In genomic region chr6:28333047-28333446, GRCh38 we compare ENCODE assay signal across 16 cellular contexts. TPM values are rescaled to one million over a fixed set of nuclear protein-coding genes. Genes with fewer than 3 reads are reported as not detected.
DNase-seq lines count a peak whose midpoint lies in the region; ATAC-seq and TF ChIP-seq lines count a peak whose summit lies in the region.
"Had no signal": no experiment of that assay in that cellular context is flagged by ENCODE, and none has a peak within 500 bp of the region (broad histone marks: within the 10 kb centered on the region; RNA-seq: fewer than 3 reads in every experiment).

No MANE protein-coding gene starts in this region.

- no peak overlapping the region for H3K4me3 Mint-ChIP-seq in stimulated activated naive CD8-positive, alpha-beta T cell treated with anti-CD3 and anti-CD28 coated beads, Interleukin-15, Interleukin-2, amounts not matched to agents 100 ng/mL and 50 ng/mL, for 24 hours
- no peak overlapping the region for H3K4me3 Mint-ChIP-seq in stimulated activated naive CD8-positive, alpha-beta T cell treated with anti-CD3 and anti-CD28 coated beads, Interleukin-15, amount 100 ng/mL, for 72 hours
- H3K4me3 Mint-ChIP-seq in endothelial cell (ENCODE audit: unreplicated experiment), result peak overlapping the region; percentile 19
- no peak overlapping the region for H3K4me3 Mint-ChIP-seq in activated CD4-positive, alpha-beta memory T cell treated with anti-CD3 and anti-CD28 coated beads, Interleukin-2, amount 10 ng/mL, durations not matched to agents 7 days and 5 days
- H3K4me3 Mint-ChIP-seq: H9 had no signal

- H3K36me3 ChIP-seq in rectal smooth muscle tissue (ENCODE audit: control insufficient read depth, insufficient read depth, low read length), result no peaks in the 10 kb centered on the region
- peaks cover 0 to 14% of the 10 kb centered on the region in 2 donors for H3K36me3 ChIP-seq in psoas muscle (ENCODE audit: insufficient read depth in 1 of 2, low read depth in 1 of 2)

- peak overlapping the region; percentile 100 for H3K27ac ChIP-seq in rectal smooth muscle tissue (ENCODE audit: low read depth, low read length)
- no peak overlapping the region for H3K27ac ChIP-seq in psoas muscle
- H3K27ac ChIP-seq: BLaER1 treated with 17β-estradiol and CSF1 and Interleukin-3, amounts not matched to agents 10 nM and 100 nM had no signal

- H3K9me3 Mint-ChIP-seq in stimulated activated naive CD8-positive, alpha-beta T cell treated with anti-CD3 and anti-CD28 coated beads, Interleukin-15, Interleukin-2, amounts not matched to agents 100 ng/mL and 50 ng/mL, for 24 hours, result peaks cover 7% of the 10 kb centered on the region
- H3K9me3 Mint-ChIP-seq in stimulated activated naive CD8-positive, alpha-beta T cell treated with anti-CD3 and anti-CD28 coated beads, Interleukin-15, amount 100 ng/mL, for 72 hours, result peaks cover 10 to 15% of the 10 kb centered on the region in 2 donors
- H3K9me3 Mint-ChIP-seq in endothelial cell (ENCODE audit: unreplicated experiment), result no peaks in the 10 kb centered on the region
- peaks cover 9% of the 10 kb centered on the region for H3K9me3 Mint-ChIP-seq in activated CD4-positive, alpha-beta memory T cell treated with anti-CD3 and anti-CD28 coated beads, Interleukin-2, amount 10 ng/mL, durations not matched to agents 7 days and 5 days

- no peaks in the 10 kb centered on the region for H3K27me3 ChIP-seq in rectal smooth muscle tissue (ENCODE audit: control insufficient read depth, insufficient read depth, low read length)
- no peaks in the 10 kb centered on the region for H3K27me3 ChIP-seq in psoas muscle (ENCODE audit: insufficient read depth in 3 of 3, low read length in 2 of 3)
- H3K27me3 ChIP-seq: BLaER1 treated with 17β-estradiol and CSF1 and Interleukin-3, amounts not matched to agents 10 nM and 100 nM had no signal

- DNase-seq in stimulated activated naive CD8-positive, alpha-beta T cell treated with anti-CD3 and anti-CD28 coated beads, Interleukin-15, amount 100 ng/mL, for 72 hours, result no peak
- DNase-seq in endothelial cell (ENCODE audit: low spot score) (no peak), left colon (no peak), psoas muscle (no peak)
- no peak for DNase-seq in activated CD4-positive, alpha-beta memory T cell treated with anti-CD3 and anti-CD28 coated beads, Interleukin-2, amount 10 ng/mL, durations not matched to agents 7 days and 5 days
- DNase-seq: 8988T; ACHN; CD4-positive, CD25-positive, alpha-beta regulatory T cell; DMS79 treated with DMSO at 0.1 percent for 48 hours; EL; GOT3; H9 had no signal

- peaks cover 7% of the 10 kb centered on the region for H3K9me3 ChIP-seq in psoas muscle

- no peaks in the 10 kb centered on the region for H3K4me1 Mint-ChIP-seq in stimulated activated naive CD8-positive, alpha-beta T cell treated with anti-CD3 and anti-CD28 coated beads, Interleukin-15, Interleukin-2, amounts not matched to agents 100 ng/mL and 50 ng/mL, for 24 hours (ENCODE audit: low read depth)
- peaks cover 17% of the 10 kb centered on the region for H3K4me1 Mint-ChIP-seq in stimulated activated naive CD8-positive, alpha-beta T cell treated with anti-CD3 and anti-CD28 coated beads, Interleukin-15, amount 100 ng/mL, for 72 hours
- peaks cover 11% of the 10 kb centered on the region for H3K4me1 Mint-ChIP-seq in endothelial cell (ENCODE audit: unreplicated experiment)
- H3K4me1 Mint-ChIP-seq in activated CD4-positive, alpha-beta memory T cell treated with anti-CD3 and anti-CD28 coated beads, Interleukin-2, amount 10 ng/mL, durations not matched to agents 7 days and 5 days, result no peaks in the 10 kb centered on the region

- POLR2A ChIA-PET in activated CD4-positive, alpha-beta memory T cell treated with anti-CD3 and anti-CD28 coated beads, Interleukin-2, amount 10 ng/mL, durations not matched to agents 7 days and 5 days (lab: Charles Lee), result no interaction called here

- WGBS in psoas muscle, 3 donors, result 91 to 100% (median 94%) methylated on average over 2 of the region's 2 CpGs

- no peak overlapping the region for H3K9ac ChIP-seq in rectal smooth muscle tissue (ENCODE audit: low read length)
- H3K9ac ChIP-seq: BLaER1 treated with 17β-estradiol and CSF1 and Interleukin-3, amounts not matched to agents 10 nM and 100 nM had no signal

- H3K4me1 ChIP-seq in rectal smooth muscle tissue (ENCODE audit: control insufficient read depth, insufficient read depth, low read length), result peaks cover 15% of the 10 kb centered on the region
- H3K4me1 ChIP-seq in psoas muscle, result peaks cover 8% of the 10 kb centered on the region

- no peak overlapping the region for H3K4me3 ChIP-seq in rectal smooth muscle tissue (ENCODE audit: low read length)
- no peak overlapping the region for H3K4me3 ChIP-seq in psoas muscle
- H3K4me3 ChIP-seq: BLaER1 treated with 17β-estradiol and CSF1 and Interleukin-3, amounts not matched to agents 10 nM and 100 nM had no signal

- no peak for ATAC-seq in stimulated activated naive CD8-positive, alpha-beta T cell treated with anti-CD3 and anti-CD28 coated beads, Interleukin-15, amount 100 ng/mL, for 72 hours
- no peak for ATAC-seq in left colon
- ATAC-seq in GM19324 (IDR thresholded peaks at IDR 0.05; ENCODE audit: low FRiP score, unreplicated experiment), result no peak
- ATAC-seq in psoas muscle, result no peak

- CTCF ChIA-PET in activated CD4-positive, alpha-beta memory T cell treated with anti-CD3 and anti-CD28 coated beads, Interleukin-2, amount 10 ng/mL, durations not matched to agents 7 days and 5 days (lab: Charles Lee), result no interaction called here

- peak overlapping the region; percentile 45 for H3K27ac Mint-ChIP-seq in stimulated activated naive CD8-positive, alpha-beta T cell treated with anti-CD3 and anti-CD28 coated beads, Interleukin-15, Interleukin-2, amounts not matched to agents 100 ng/mL and 50 ng/mL, for 24 hours
- H3K27ac Mint-ChIP-seq in stimulated activated naive CD8-positive, alpha-beta T cell treated with anti-CD3 and anti-CD28 coated beads, Interleukin-15, amount 100 ng/mL, for 72 hours, result no peak overlapping the region
- no peak overlapping the region for H3K27ac Mint-ChIP-seq in endothelial cell (ENCODE audit: unreplicated experiment)
- no peak overlapping the region for H3K27ac Mint-ChIP-seq in activated CD4-positive, alpha-beta memory T cell treated with anti-CD3 and anti-CD28 coated beads, Interleukin-2, amount 10 ng/mL, durations not matched to agents 7 days and 5 days
- H3K27ac Mint-ChIP-seq: CD4-positive, CD25-positive, alpha-beta regulatory T cell; H9 had no signal

- no peaks in the 10 kb centered on the region for H3K27me3 Mint-ChIP-seq in stimulated activated naive CD8-positive, alpha-beta T cell treated with anti-CD3 and anti-CD28 coated beads, Interleukin-15, Interleukin-2, amounts not matched to agents 100 ng/mL and 50 ng/mL, for 24 hours
- no peaks in the 10 kb centered on the region for H3K27me3 Mint-ChIP-seq in stimulated activated naive CD8-positive, alpha-beta T cell treated with anti-CD3 and anti-CD28 coated beads, Interleukin-15, amount 100 ng/mL, for 72 hours
- no peaks in the 10 kb centered on the region for H3K27me3 Mint-ChIP-seq in endothelial cell (ENCODE audit: unreplicated experiment)
- peaks cover 1% of the 10 kb centered on the region for H3K27me3 Mint-ChIP-seq in activated CD4-positive, alpha-beta memory T cell treated with anti-CD3 and anti-CD28 coated beads, Interleukin-2, amount 10 ng/mL, durations not matched to agents 7 days and 5 days

- intact Hi-C loops in left colon (cut with DNase I, micrococcal nuclease), result no loop called here
- intact Hi-C loops in psoas muscle (cut with DNase I), result no loop called here

- TF ChIP-seq CTCF in endothelial cell (IDR thresholded peaks at IDR 0.05; ENCODE audit: unreplicated experiment) (no peak), psoas muscle (IDR thresholded peaks at IDR 0.05) (no peak)

- H3K36me3 Mint-ChIP-seq in stimulated activated naive CD8-positive, alpha-beta T cell treated with anti-CD3 and anti-CD28 coated beads, Interleukin-15, Interleukin-2, amounts not matched to agents 100 ng/mL and 50 ng/mL, for 24 hours (ENCODE audit: low read depth), result peaks cover 9% of the 10 kb centered on the region
- H3K36me3 Mint-ChIP-seq in endothelial cell (ENCODE audit: low read depth, unreplicated experiment), result peaks cover 6% of the 10 kb centered on the region
- no peaks in the 10 kb centered on the region for H3K36me3 Mint-ChIP-seq in activated CD4-positive, alpha-beta memory T cell treated with anti-CD3 and anti-CD28 coated beads, Interleukin-2, amount 10 ng/mL, durations not matched to agents 7 days and 5 days (ENCODE audit: low read depth)
- H3K36me3 Mint-ChIP-seq: CD4-positive, CD25-positive, alpha-beta regulatory T cell had no signal

RNA-seq across cellular contexts. Expression of gene ZSCAN31, which starts 2.9 kb away (rescaled TPM):
- 3.7 TPM for total RNA-seq in endothelial cell (ENCODE audit: unreplicated experiment)
- 10 to 100 TPM in 1 of 2 donors, 1 to 10 TPM in 1; 8.6 to 10.2 TPM for total RNA-seq in left colon
- 1 to 10 TPM in 1 of 2 experiments, under 1 TPM in 1; 0.88 to 1.0 TPM for total RNA-seq in activated CD4-positive, alpha-beta memory T cell treated with anti-CD3 and anti-CD28 coated beads, Interleukin-2, amount 10 ng/mL, durations not matched to agents 7 days and 5 days
- total RNA-seq in psoas muscle, result 10 to 100 TPM in 1 of 4 donors, 1 to 10 TPM in 3; 4.8 to 10.8 (median 7.7) TPM
- polyA plus RNA-seq in psoas muscle, result 1 to 10 TPM; 1.8 to 3.7 (median 2.3) TPM

RNA-seq across cellular contexts. Expression of gene ZKSCAN3, which starts 16.7 kb away (rescaled TPM):
- 9.5 TPM for total RNA-seq in endothelial cell (ENCODE audit: unreplicated experiment)
- 1 to 10 TPM; 3.2 to 6.2 TPM for total RNA-seq in left colon
- 1 to 10 TPM; 5.5 to 6.5 TPM for total RNA-seq in activated CD4-positive, alpha-beta memory T cell treated with anti-CD3 and anti-CD28 coated beads, Interleukin-2, amount 10 ng/mL, durations not matched to agents 7 days and 5 days
- 1 to 10 TPM; 1.5 to 4.6 (median 2.9) TPM for total RNA-seq in psoas muscle
- 1 to 10 TPM; 1.3 to 2.9 (median 1.5) TPM for polyA plus RNA-seq in psoas muscle

RNA-seq across cellular contexts. Expression of gene PGBD1, which starts 51.7 kb away (rescaled TPM):
- total RNA-seq in endothelial cell (ENCODE audit: unreplicated experiment) (9.7 TPM), left colon (1 to 10 TPM; 1.4 to 1.5 TPM), psoas muscle (1 to 10 TPM in 3 of 4 donors, under 1 TPM in 1; 0.93 to 2.6 (median 1.3) TPM)
- total RNA-seq in activated CD4-positive, alpha-beta memory T cell treated with anti-CD3 and anti-CD28 coated beads, Interleukin-2, amount 10 ng/mL, durations not matched to agents 7 days and 5 days, result 1 to 10 TPM; 1.8 to 2.0 TPM
- polyA plus RNA-seq in psoas muscle, result 1 to 10 TPM in 1 of 3 donors, under 1 TPM in 2; 0.62 to 1.3 (median 0.79) TPM
